Comparison of ENCODE assay signal across 10 cellular contexts in genomic region chr17:50953518-50953830, GRCh38.
DNase-seq lines count a peak whose midpoint lies in the region; ATAC-seq, FAIRE-seq and TF ChIP-seq lines count a peak whose summit lies in the region.
"Had no signal": no experiment of that assay in that cellular context is flagged by ENCODE, and none has a peak within 500 bp of the region (broad histone marks: within the 10 kb centered on the region; RNA-seq: fewer than 3 reads in every experiment).

No MANE protein-coding gene starts in this region.

- peak overlapping the region; percentile 54 for H3K4me2 ChIP-seq in astrocyte (ENCODE audit: low read length)

- H3K4me1 Mint-ChIP-seq in astrocyte (ENCODE audit: low read depth, unreplicated experiment), result peaks cover 43% of the 10 kb centered on the region

- intact Hi-C loops in lower lobe of right lung (cut with DNase I), result loop anchor here (5.0 kb wide), 1 partner anchor 101 kb away; no protein-coding TSS in a partner anchor

- FAIRE-seq in astrocyte (lab: Jason Lieb, UNC), result no peak

- H3K9ac ChIP-seq in HUES6 (ENCODE audit: low read length) (peak overlapping the region; percentile 29), astrocyte (ENCODE audit: low read length) (peak overlapping the region; percentile 53)

- no peaks in the 10 kb centered on the region for H3K79me2 ChIP-seq in astrocyte (ENCODE audit: insufficient read depth, low read length)

- H3K27me3 ChIP-seq in HUES6 (ENCODE audit: control insufficient read depth, insufficient read depth, low read length), result no peaks in the 10 kb centered on the region
- no peaks in the 10 kb centered on the region for H3K27me3 ChIP-seq in astrocyte (ENCODE audit: insufficient read depth, low read length)
- no peaks in the 10 kb centered on the region for H3K27me3 ChIP-seq in lower lobe of right lung (ENCODE audit: low read depth)
- no peaks in the 10 kb centered on the region for H3K27me3 ChIP-seq in suprapubic skin

- peaks cover 58% of the 10 kb centered on the region for H3K4me1 ChIP-seq in HUES6 (ENCODE audit: control insufficient read depth, insufficient read depth, low read length)
- H3K4me1 ChIP-seq in astrocyte (ENCODE audit: insufficient read depth, low read length), result peaks cover 36% of the 10 kb centered on the region
- H3K4me1 ChIP-seq in lower lobe of right lung, result peaks cover 47% of the 10 kb centered on the region
- peaks cover 78% of the 10 kb centered on the region for H3K4me1 ChIP-seq in suprapubic skin

- H2AFZ ChIP-seq in astrocyte (ENCODE audit: low read depth, low read length), result no peak overlapping the region

- no peaks in the 10 kb centered on the region for H3K9me3 ChIP-seq in HUES6 (ENCODE audit: control insufficient read depth, insufficient read depth, low read depth, low read length)
- no peaks in the 10 kb centered on the region for H3K9me3 ChIP-seq in astrocyte (ENCODE audit: insufficient read depth, low read depth, low read length)
- no peaks in the 10 kb centered on the region for H3K9me3 ChIP-seq in lower lobe of right lung
- H3K9me3 ChIP-seq in suprapubic skin, result no peaks in the 10 kb centered on the region

- no peak for DNase-seq in astrocyte (ENCODE audit: low read depth)
- no peak for DNase-seq in lower lobe of right lung
- DNase-seq in suprapubic skin (ENCODE audit: low spot score in 2 of 2), result no peak
- DNase-seq in GM19238 (ENCODE audit: insufficient read length, low spot score), result no peak
- DNase-seq: effector CD8-positive, alpha-beta T cell; PC-3 had no signal

- H3K9me3 Mint-ChIP-seq in astrocyte (ENCODE audit: unreplicated experiment), result no peaks in the 10 kb centered on the region
- H3K9me3 Mint-ChIP-seq: memory B cell had no signal

- WGBS in suprapubic skin, result 63% methylated on average over 5 of the region's 5 CpGs

- H3K36me3 Mint-ChIP-seq in astrocyte (ENCODE audit: low read depth, unreplicated experiment), result peaks cover 3% of the 10 kb centered on the region
- H3K36me3 Mint-ChIP-seq: memory B cell had no signal

- 0 out of 2 replicates have a peak overlapping the region, but pooled peaks have one; percentile 70 for H3K27ac ChIP-seq in HUES6 (ENCODE audit: low read depth, low read length)
- H3K27ac ChIP-seq in astrocyte (ENCODE audit: low read depth, low read length), result peak overlapping the region; percentile 45
- H3K27ac ChIP-seq in lower lobe of right lung, result peak overlapping the region; percentile 68
- H3K27ac ChIP-seq in suprapubic skin, result peak overlapping the region; percentile 64

- no peak for ATAC-seq in lower lobe of right lung
- no peak for ATAC-seq in HG03520 (IDR thresholded peaks at IDR 0.05; ENCODE audit: unreplicated experiment)
- ATAC-seq in activated CD4-positive, CD25-positive, alpha-beta regulatory T cell treated with anti-CD3 and anti-CD28 coated beads, Interleukin-2, amount 50 U/mL, for 24 hours, result no peak
- ATAC-seq: PC-3 had no signal

- H3K36me3 ChIP-seq in HUES6 (ENCODE audit: control insufficient read depth, insufficient read depth, low read length), result no peaks in the 10 kb centered on the region
- H3K36me3 ChIP-seq in astrocyte (ENCODE audit: insufficient read depth, low read length), result no peaks in the 10 kb centered on the region
- H3K36me3 ChIP-seq in lower lobe of right lung, result no peaks in the 10 kb centered on the region
- no peaks in the 10 kb centered on the region for H3K36me3 ChIP-seq in suprapubic skin

- H4K20me1 ChIP-seq in astrocyte (ENCODE audit: insufficient read depth, low read length), result no peaks in the 10 kb centered on the region

- H3K27ac Mint-ChIP-seq in astrocyte (ENCODE audit: unreplicated experiment), result peak overlapping the region; percentile 94
- H3K27ac Mint-ChIP-seq: memory B cell had no signal

- TF ChIP-seq CTCF in astrocyte (IDR thresholded peaks at IDR 0.05; ENCODE audit: insufficient read depth, low read depth, low read length), result no peak
- TF ChIP-seq CTCF in lower lobe of right lung (IDR thresholded peaks at IDR 0.05), result no peak
- TF ChIP-seq CTCF in suprapubic skin (IDR thresholded peaks at IDR 0.05), result no peak

- H3K4me3 ChIP-seq in HUES6 (ENCODE audit: low read depth, low read length), result peak overlapping the region; percentile 11; the same call in 1 of the 2 replicates
- H3K4me3 ChIP-seq in astrocyte (ENCODE audit: insufficient read depth, low read depth, low read length), result no peak overlapping the region
- no peak overlapping the region for H3K4me3 ChIP-seq in lower lobe of right lung
- peak overlapping the region; percentile 6 for H3K4me3 ChIP-seq in suprapubic skin

- no peak for TF ChIP-seq POLR2A in suprapubic skin (IDR thresholded peaks at IDR 0.05)

- H3K27me3 Mint-ChIP-seq in astrocyte (ENCODE audit: low read depth, unreplicated experiment), result no peaks in the 10 kb centered on the region

- peak overlapping the region; percentile 70 for H3K4me3 Mint-ChIP-seq in astrocyte (ENCODE audit: unreplicated experiment)
- H3K4me3 Mint-ChIP-seq: memory B cell had no signal

- TF ChIP-seq EP300 in suprapubic skin (IDR thresholded peaks at IDR 0.05), result no peak

Comparison
In these comparisons a context has a peak if more than half of its experiments do, and no peak if none do; other contexts are left out.
1. H3K4me3 ChIP-seq: peak in HUES6 (single experiment) and suprapubic skin (single experiment); none in astrocyte (single experiment) and lower lobe of right lung (single experiment).
2. Peak in every context shown above with its lines, with median percentiles within 50 percentile points of each other: H3K27ac ChIP-seq.